In genomic region chr5:39526914-39527477, GRCh38 we compare ENCODE assay signal across 12 cellular contexts.
DNase-seq lines count a peak whose midpoint lies in the region; ATAC-seq and TF ChIP-seq lines count a peak whose summit lies in the region.
"Had no signal": no experiment of that assay in that cellular context is flagged by ENCODE, and none has a peak within 500 bp of the region (broad histone marks: within the 10 kb centered on the region; RNA-seq: fewer than 3 reads in every experiment).

No MANE protein-coding gene starts in this region.

- ATAC-seq in HG03196 (IDR thresholded peaks at IDR 0.05; ENCODE audit: unreplicated experiment) = no peak
- ATAC-seq: stimulated activated naive B cell treated with anti-CD40 and anti-IgM and Interleukin-4, amounts not matched to agents 10 μg/mL and 1 μg/mL and 100 μg/mL, for 72 hours had no signal

- no peak for TF ChIP-seq POLR2A in transverse colon (IDR thresholded peaks at IDR 0.05)
- no peak for TF ChIP-seq POLR2A in thyroid gland (IDR thresholded peaks at IDR 0.05)

- H2AFZ ChIP-seq in Karpas-422 (ENCODE audit: low read length) = peak overlapping the region; percentile 30; the same call in 1 of the 2 replicates

- H3K4me2 ChIP-seq in Karpas-422 (ENCODE audit: low read depth, low read length, poor library complexity, severe bottlenecking) = no peak overlapping the region

- H3K4me3 Mint-ChIP-seq in dendritic cell treated with granulocyte-macrophage colony-stimulating factor and Interleukin-4, amounts not matched to agents 40 ng/mL and 50 ng/mL, for 4 days = peak overlapping the region; percentile 30
- H3K4me3 Mint-ChIP-seq: activated naive CD8-positive, alpha-beta T cell treated with anti-CD3 and anti-CD28 coated beads, Interleukin-2, amount 10 ng/mL, durations not matched to agents 7 days and 5 days; stimulated activated naive B cell treated with anti-CD40 and anti-IgM and Interleukin-4, amounts not matched to agents 10 μg/mL and 1 μg/mL and 100 μg/mL, for 72 hours had no signal

- intact Hi-C loops in dendritic cell treated with granulocyte-macrophage colony-stimulating factor and Interleukin-4, amounts not matched to agents 40 ng/mL and 50 ng/mL, for 4 days (cut with micrococcal nuclease) = loop anchor here (5.0 kb wide), 2 partner anchors 60 to 105 kb away; partner anchors contain the start of gene DAB2
- intact Hi-C loops in transverse colon (cut with DNase I; ENCODE audit: low total_unique reads) = no loop called here
- intact Hi-C loops in thyroid gland (cut with DNase I) = no loop called here

- H3K9me2 ChIP-seq in Karpas-422 (replicated peaks; ENCODE audit: insufficient read depth, low read length) = no peaks in the 10 kb centered on the region

- no peaks in the 10 kb centered on the region for H3K9me3 Mint-ChIP-seq in dendritic cell treated with granulocyte-macrophage colony-stimulating factor and Interleukin-4, amounts not matched to agents 40 ng/mL and 50 ng/mL, for 4 days
- H3K9me3 Mint-ChIP-seq: stimulated activated naive B cell treated with anti-CD40 and anti-IgM and Interleukin-4, amounts not matched to agents 10 μg/mL and 1 μg/mL and 100 μg/mL, for 72 hours had no signal

- 43% methylated on average over 7 of the region's 7 CpGs for whole genome bisulfite sequencing in liver
- WGBS in transverse colon (ENCODE audit: low coverage in 1 of 2), 2 donors = 30 to 32% methylated on average over 3 to 7 of the region's 7 CpGs
- WGBS in thyroid gland, 2 donors = 61 to 63% methylated on average over 7 of the region's 7 CpGs

- H3K36me3 Mint-ChIP-seq in dendritic cell treated with granulocyte-macrophage colony-stimulating factor and Interleukin-4, amounts not matched to agents 40 ng/mL and 50 ng/mL, for 4 days (ENCODE audit: low read depth) = no peaks in the 10 kb centered on the region
- H3K36me3 Mint-ChIP-seq: activated naive CD8-positive, alpha-beta T cell treated with anti-CD3 and anti-CD28 coated beads, Interleukin-2, amount 10 ng/mL, durations not matched to agents 7 days and 5 days; stimulated activated naive B cell treated with anti-CD40 and anti-IgM and Interleukin-4, amounts not matched to agents 10 μg/mL and 1 μg/mL and 100 μg/mL, for 72 hours had no signal

- in situ Hi-C loops in transverse colon (cut with MboI; ENCODE audit: low pct_ligation_motif_present in 1 of 4, low pct_unique_long_range_greater_than_20kb in 1 of 4, low sequenced_read_pairs in 3 of 4) = no loop called here

- H3K4me1 ChIP-seq in Karpas-422 (ENCODE audit: low read length) (peaks cover 3% of the 10 kb centered on the region; the same call in 1 of the 2 replicates), liver (ENCODE audit: control insufficient read depth in 4 of 4, insufficient read depth in 4 of 4, low read length in 3 of 4) (no peaks in the 10 kb centered on the region), transverse colon (peaks cover 0 to 45% (median 17%) of the 10 kb centered on the region in 4 donors), thyroid gland (no peaks in the 10 kb centered on the region)

- H3K4me1 Mint-ChIP-seq in dendritic cell treated with granulocyte-macrophage colony-stimulating factor and Interleukin-4, amounts not matched to agents 40 ng/mL and 50 ng/mL, for 4 days (ENCODE audit: low read depth) = peaks cover 27% of the 10 kb centered on the region
- H3K4me1 Mint-ChIP-seq: activated naive CD8-positive, alpha-beta T cell treated with anti-CD3 and anti-CD28 coated beads, Interleukin-2, amount 10 ng/mL, durations not matched to agents 7 days and 5 days had no signal

- H4K20me1 ChIP-seq in Karpas-422 (ENCODE audit: insufficient read depth, low read depth, low read length) = no peaks in the 10 kb centered on the region

- no peak for TF ChIP-seq CTCF in liver (IDR thresholded peaks at IDR 0.05; ENCODE audit: low read depth, low read length, missing input control)
- TF ChIP-seq CTCF in transverse colon (IDR thresholded peaks at IDR 0.05) = no peak
- TF ChIP-seq CTCF in thyroid gland (IDR thresholded peaks at IDR 0.05) = no peak

- no peak for TF ChIP-seq EP300 in transverse colon (IDR thresholded peaks at IDR 0.05; ENCODE audit: low read depth)

- H3K27me3 ChIP-seq in Karpas-422 (ENCODE audit: low read length) = no peaks in the 10 kb centered on the region; the same call in 1 of the 2 replicates
- H3K27me3 ChIP-seq in liver (ENCODE audit: control insufficient read depth in 4 of 4, insufficient read depth in 4 of 4, low read length in 3 of 4) = peaks cover 0 to 4% (median 0%) of the 10 kb centered on the region in 4 donors
- H3K27me3 ChIP-seq in transverse colon = no peaks in the 10 kb centered on the region
- H3K27me3 ChIP-seq in thyroid gland = no peaks in the 10 kb centered on the region

- peak; percentile 18 to 21 for TF ChIP-seq RAD21 in liver (IDR thresholded peaks at IDR 0.05)

- peak overlapping the region; percentile 89 for H3K27ac Mint-ChIP-seq in dendritic cell treated with granulocyte-macrophage colony-stimulating factor and Interleukin-4, amounts not matched to agents 40 ng/mL and 50 ng/mL, for 4 days
- H3K27ac Mint-ChIP-seq: activated naive CD8-positive, alpha-beta T cell treated with anti-CD3 and anti-CD28 coated beads, Interleukin-2, amount 10 ng/mL, durations not matched to agents 7 days and 5 days; stimulated activated naive B cell treated with anti-CD40 and anti-IgM and Interleukin-4, amounts not matched to agents 10 μg/mL and 1 μg/mL and 100 μg/mL, for 72 hours had no signal

- no peaks in the 10 kb centered on the region for H3K79me2 ChIP-seq in Karpas-422 (ENCODE audit: low read length)

- no peak overlapping the region for H3K4me3 ChIP-seq in Karpas-422 (ENCODE audit: low read length)
- no peak overlapping the region for H3K4me3 ChIP-seq in liver (ENCODE audit: low read depth in 1 of 3, low read length in 3 of 3)
- H3K4me3 ChIP-seq in transverse colon = no peak overlapping the region
- no peak overlapping the region for H3K4me3 ChIP-seq in thyroid gland (replicated peaks in 1 of 3)

- H3K9ac ChIP-seq in Karpas-422 (ENCODE audit: low read length) (no peak overlapping the region), liver (ENCODE audit: low read depth in 1 of 2, low read length in 2 of 2) (no peak overlapping the region)

- H3K9me3 ChIP-seq in Karpas-422 (ENCODE audit: low read length) = no peaks in the 10 kb centered on the region
- no peaks in the 10 kb centered on the region for H3K9me3 ChIP-seq in liver (ENCODE audit: control insufficient read depth in 4 of 4, low read length in 3 of 4)
- H3K9me3 ChIP-seq in transverse colon = no peaks in the 10 kb centered on the region
- no peaks in the 10 kb centered on the region for H3K9me3 ChIP-seq in thyroid gland

- DNase-seq in Karpas-422 (no peak), transverse colon (no peak), thyroid gland (no peak)
- DNase-seq in activated CD4-positive, alpha-beta T cell treated with anti-CD3 and anti-CD28 coated beads for 1 hour = no peak
- DNase-seq: activated CD4-positive, CD25-positive, alpha-beta regulatory T cell; activated naive CD8-positive, alpha-beta T cell treated with anti-CD3 and anti-CD28 coated beads, Interleukin-2, amount 10 ng/mL, durations not matched to agents 7 days and 5 days; H7; NCI-H524 treated with DMSO at 0.1 percent for 48 hours; stimulated activated naive B cell treated with anti-CD40 and anti-IgM and Interleukin-4, amounts not matched to agents 10 μg/mL and 1 μg/mL and 100 μg/mL, for 72 hours had no signal

- no peaks in the 10 kb centered on the region for H3K27me3 Mint-ChIP-seq in dendritic cell treated with granulocyte-macrophage colony-stimulating factor and Interleukin-4, amounts not matched to agents 40 ng/mL and 50 ng/mL, for 4 days

- no peak overlapping the region for H3K27ac ChIP-seq in Karpas-422 (ENCODE audit: low read length)
- peak overlapping the region in 1 of 2 donors; percentile 56 for H3K27ac ChIP-seq in liver (ENCODE audit: low read depth in 1 of 2, low read length in 2 of 2)
- H3K27ac ChIP-seq in transverse colon = peak overlapping the region; percentile 54 to 71 (median 66)
- peak overlapping the region in 1 of 3 donors; percentile 49 for H3K27ac ChIP-seq in thyroid gland

- H3K36me3 ChIP-seq in Karpas-422 (ENCODE audit: insufficient read depth, low read length) = no peaks in the 10 kb centered on the region
- no peaks in the 10 kb centered on the region for H3K36me3 ChIP-seq in liver (ENCODE audit: control insufficient read depth in 4 of 4, insufficient read depth in 3 of 4, low read depth in 1 of 4, low read length in 3 of 4)
- H3K36me3 ChIP-seq in transverse colon = no peaks in the 10 kb centered on the region
- no peaks in the 10 kb centered on the region for H3K36me3 ChIP-seq in thyroid gland

TF ChIP-seq in liver, 16 proteins besides CTCF, POLR2A, EP300 and RAD21 (continues in another document):
- peak; percentile 32 for TF ChIP-seq NR2F2 (IDR thresholded peaks at IDR 0.05)
- TF ChIP-seq SP1 (IDR thresholded peaks at IDR 0.05) = peak; percentile 26
- no peak for TF ChIP-seq REST (IDR thresholded peaks at IDR 0.05)
- no peak for TF ChIP-seq EGR1 (IDR thresholded peaks at IDR 0.05; ENCODE audit: low read depth in 2 of 2)
- TF ChIP-seq JUND (IDR thresholded peaks at IDR 0.05) = peak in 1 of 2 donors; percentile 12
- peak; percentile 52 for TF ChIP-seq MAX (IDR thresholded peaks at IDR 0.05)
